17 cellular contexts compared by ENCODE assay signal in the genomic region with DNA sequence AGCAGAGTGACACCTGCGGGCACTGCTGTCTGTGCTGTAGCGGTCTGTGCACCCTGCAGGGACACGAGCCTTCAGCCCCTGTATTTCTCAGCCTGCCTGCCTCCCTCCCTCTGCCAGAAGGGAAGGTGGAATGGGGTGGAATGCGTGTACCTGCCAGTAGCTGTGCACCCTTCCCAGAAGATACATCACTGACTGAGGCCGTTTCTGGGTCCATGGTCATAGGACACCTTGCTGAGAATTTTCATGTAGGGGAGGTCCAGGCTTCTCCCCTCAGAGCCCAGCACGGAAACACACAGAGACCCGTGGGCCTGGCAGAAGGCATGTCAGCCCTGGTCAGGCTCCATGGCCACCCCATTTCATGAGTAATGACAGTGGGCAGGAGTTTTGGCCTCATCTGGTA.
"Had no signal": no experiment of that assay in that cellular context is flagged by ENCODE, and none has a peak within 500 bp of the region (broad histone marks: within the 10 kb centered on the region; RNA-seq: fewer than 3 reads in every experiment).

No MANE protein-coding gene starts in this region.

- ATAC-seq: activated naive CD4-positive, alpha-beta T cell treated with anti-CD3 and anti-CD28 coated beads, Interleukin-2, amount 50 U/mL, for 72 hours; effector memory CD8-positive, alpha-beta T cell; left cardiac atrium; mucosa of descending colon; pancreas had no signal

- H3K36me3 ChIP-seq: adrenal gland, pancreas, uterus, WERI-Rb-1 had no signal

- H3K4me1 ChIP-seq: adrenal gland, pancreas, tibial nerve, uterus had no signal

- H3K4me3 ChIP-seq: adrenal gland, hepatocyte, mucosa of descending colon, pancreas, tibial nerve, uterus had no signal

- H3K27me3 ChIP-seq: adrenal gland, hepatocyte, pancreas, tibial nerve, uterus had no signal

- H3K27ac ChIP-seq: adrenal gland, hepatocyte, pancreas, tibial nerve, uterus, WERI-Rb-1 had no signal

- DNase-seq: activated CD4-positive, alpha-beta T cell treated with anti-CD3 and anti-CD28 coated beads, Interleukin-2, amount 50 U/mL, for 4 hours; activated gamma-delta T cell; adrenal gland; dermis blood vessel endothelial cell; effector memory CD8-positive, alpha-beta T cell; left cardiac atrium; mesenchymal stem cell; mucosa of descending colon; naive B cell; pancreas; stimulated activated CD8-positive, alpha-beta memory T cell treated with anti-CD3 and anti-CD28 coated beads, Interleukin-4, amount 100 ng/mL, for 48 hours; stimulated activated naive CD4-positive, alpha-beta T cell; uterus; WERI-Rb-1 had no signal

- H3K9me3 ChIP-seq: adrenal gland, mucosa of descending colon, pancreas, tibial nerve, uterus had no signal
